8 cellular contexts compared by ENCODE assay signal in genomic region chr2:233565685-233566140, GRCh38. TPM values are rescaled to one million over a fixed set of nuclear protein-coding genes. Genes with fewer than 3 reads are reported as not detected.
A peak's percentile ranks its signal among the peaks of the same experiment; 100 is the strongest.
DNase-seq lines count a peak whose midpoint lies in the region; ATAC-seq and TF ChIP-seq lines count a peak whose summit lies in the region.

No MANE protein-coding gene starts in this region.

- POLR2A ChIA-PET in RWPE1 (lab: Yijun Ruan, JAX; ENCODE audit: low non-redundant PET) = no interaction called here

- 0 out of 2 replicates have a peak, but pooled peaks cover 3% of the 10 kb centered on the region for H3K4me1 ChIP-seq in BE2C

- ATAC-seq in GM21529 (IDR thresholded peaks at IDR 0.05; ENCODE audit: unreplicated experiment) (peak; percentile 34), GM21619 (IDR thresholded peaks at IDR 0.05; ENCODE audit: unreplicated experiment) (no peak)
- ATAC-seq in stimulated activated effector memory CD8-positive, alpha-beta T cell treated with anti-CD3 and anti-CD28 coated beads, Interleukin-12 subunit alpha, Interleukin-12 subunit beta, amount 100 ng/mL, for 72 hours = no peak

- no peaks in the 10 kb centered on the region for H3K36me3 Mint-ChIP-seq in stimulated activated effector memory CD8-positive, alpha-beta T cell treated with anti-CD3 and anti-CD28 coated beads, Interleukin-12 subunit alpha, Interleukin-12 subunit beta, amount 100 ng/mL, for 72 hours

- peak overlapping the region; percentile 95 for H3K4me3 ChIP-seq in BE2C (ENCODE audit: low read depth, low read length)
- H3K4me3 ChIP-seq in foreskin fibroblast (ENCODE audit: low read depth in 1 of 2, low read length in 2 of 2) = peak overlapping the region; percentile 89 to 97

- peaks cover 5% of the 10 kb centered on the region for H3K4me1 Mint-ChIP-seq in stimulated activated effector memory CD8-positive, alpha-beta T cell treated with anti-CD3 and anti-CD28 coated beads, Interleukin-12 subunit alpha, Interleukin-12 subunit beta, amount 100 ng/mL, for 72 hours

- no peak for DNase-seq in BE2C
- no peak for DNase-seq in RWPE1 (ENCODE audit: low spot score)
- DNase-seq in foreskin fibroblast = no peak
- DNase-seq in stimulated activated effector memory CD8-positive, alpha-beta T cell treated with anti-CD3 and anti-CD28 coated beads, Interleukin-12 subunit alpha, Interleukin-12 subunit beta, amount 100 ng/mL, for 72 hours (ENCODE audit: low spot score in 2 of 2) = no peak
- DNase-seq in mesenteric fat pad (ENCODE audit: low spot score) = no peak
- no peak for DNase-seq in NCI-H2227 treated with DMSO at 0.1 percent for 48 hours (lab: John Stamatoyannopoulos, UW)

- H3K36me3 ChIP-seq in BE2C = no peaks in the 10 kb centered on the region

- CTCF ChIA-PET in RWPE1 (lab: Yijun Ruan, JAX) = interaction anchor here (0.5 kb wide), 1 partner anchor 204 kb away, joined by 4 read pairs; no protein-coding TSS in a partner anchor

- peak overlapping the region; percentile 93 for H3K4me3 Mint-ChIP-seq in stimulated activated effector memory CD8-positive, alpha-beta T cell treated with anti-CD3 and anti-CD28 coated beads, Interleukin-12 subunit alpha, Interleukin-12 subunit beta, amount 100 ng/mL, for 72 hours

- no peak for TF ChIP-seq CTCF in BE2C (IDR thresholded peaks at IDR 0.05; ENCODE audit: low read depth, low read length)
- TF ChIP-seq CTCF in RWPE1 (conservative IDR thresholded peaks at IDR 0.05; ENCODE audit: low read depth) = no peak
- TF ChIP-seq CTCF in foreskin fibroblast (IDR thresholded peaks at IDR 0.05; ENCODE audit: low read depth, low read length) = no peak

- H3K27ac Mint-ChIP-seq in stimulated activated effector memory CD8-positive, alpha-beta T cell treated with anti-CD3 and anti-CD28 coated beads, Interleukin-12 subunit alpha, Interleukin-12 subunit beta, amount 100 ng/mL, for 72 hours = peak overlapping the region; percentile 99

- H3K27ac ChIP-seq in RWPE1 = peak overlapping the region; percentile 94

- no peaks in the 10 kb centered on the region for H3K9me3 Mint-ChIP-seq in stimulated activated effector memory CD8-positive, alpha-beta T cell treated with anti-CD3 and anti-CD28 coated beads, Interleukin-12 subunit alpha, Interleukin-12 subunit beta, amount 100 ng/mL, for 72 hours

- no peaks in the 10 kb centered on the region for H3K9me3 ChIP-seq in BE2C

- peaks cover 6% of the 10 kb centered on the region for H3K27me3 ChIP-seq in BE2C

RNA-seq across cellular contexts. Expression of gene USP40, which starts 0.9 kb away (rescaled TPM):
- 30.3 TPM for polyA plus RNA-seq in BE2C (2012; ENCODE audit: insufficient read depth, insufficient read length, low read depth)
- total RNA-seq in mesenteric fat pad = 39.0 TPM

RNA-seq across cellular contexts. Expression of gene UGT1A8, which starts 51.7 kb away (rescaled TPM):
- polyA plus RNA-seq in BE2C (2012; ENCODE audit: insufficient read depth, insufficient read length, low read depth) = not detected
- total RNA-seq in mesenteric fat pad = not detected
